ENCODE assay signal across 26 cellular contexts in genomic region chr1:191882870-191883269, GRCh38.
"Had no signal": no experiment of that assay in that cellular context is flagged by ENCODE, and none has a peak within 500 bp of the region (broad histone marks: within the 10 kb centered on the region; RNA-seq: fewer than 3 reads in every experiment).

No MANE protein-coding gene starts in this region.

- H3K27me3 ChIP-seq: esophagus muscularis mucosa, foreskin keratinocyte, heart right ventricle, left lung, ovary, sigmoid colon, spleen, testis, tibial artery had no signal

- DNase-seq: dermis blood vessel endothelial cell; effector memory CD4-positive, alpha-beta T cell; foreskin keratinocyte; glutamatergic neuron; heart right ventricle; hippocampal formation; left cardiac atrium; left lung; lower lobe of right lung; natural killer cell; occipital lobe; ovary; posterior cingulate gyrus; psoas muscle; right cardiac atrium; sigmoid colon; spleen; stimulated activated CD4-positive, alpha-beta T cell treated with anti-CD3 and anti-CD28 coated beads, Interleukin-4, amount 100 ng/mL, for 4 hours; stimulated activated naive CD8-positive, alpha-beta T cell treated with anti-CD3 and anti-CD28 coated beads, Interleukin-15, Interleukin-2, amounts not matched to agents 100 U/mL and 50 U/mL, for 24 hours; substantia nigra; testis; tibial artery had no signal

- ATAC-seq: foreskin keratinocyte; heart right ventricle; left cardiac atrium; left lung; lower lobe of right lung; natural killer cell; psoas muscle; right cardiac atrium; stimulated activated memory B cell treated with anti-CD40 and anti-IgM and Interleukin-4, amounts not matched to agents 10 μg/mL and 1 μg/mL and 100 μg/mL, for 72 hours; stimulated activated naive CD8-positive, alpha-beta T cell treated with anti-CD3 and anti-CD28 coated beads, Interleukin-15, Interleukin-2, amounts not matched to agents 100 U/mL and 50 U/mL, for 24 hours had no signal

- H3K4me1 ChIP-seq: esophagus muscularis mucosa, foreskin keratinocyte, heart right ventricle, left lung, lower lobe of right lung, psoas muscle, sigmoid colon, spleen, testis, tibial artery had no signal

- H3K36me3 ChIP-seq: esophagus muscularis mucosa, heart right ventricle, left lung, lower lobe of right lung, ovary, sigmoid colon, spleen, tibial artery had no signal

- H3K4me3 ChIP-seq: coronary artery, esophagus muscularis mucosa, heart right ventricle, left lung, lower lobe of right lung, ovary, psoas muscle, sigmoid colon, skin epidermis, spleen, testis, tibial artery had no signal

- H3K9me3 ChIP-seq: esophagus muscularis mucosa, heart right ventricle, left lung, lower lobe of right lung, ovary, psoas muscle, spleen, testis, tibial artery had no signal
